21 cellular contexts compared by ENCODE assay signal in genomic region chr14:58863576-58864345, GRCh38.
DNase-seq lines count a peak whose midpoint lies in the region; ATAC-seq and TF ChIP-seq lines count a peak whose summit lies in the region.
"Had no signal": no experiment of that assay in that cellular context is flagged by ENCODE, and none has a peak within 500 bp of the region (broad histone marks: within the 10 kb centered on the region; RNA-seq: fewer than 3 reads in every experiment).

No MANE protein-coding gene starts in this region.

- H3K4me1 Mint-ChIP-seq in nephron progenitor cell = peaks cover 31% of the 10 kb centered on the region
- H3K4me1 Mint-ChIP-seq: B cell had no signal

- TF ChIP-seq CTCF in WERI-Rb-1 (IDR thresholded peaks at IDR 0.05; ENCODE audit: low read depth, low read length) = no peak
- no peak for TF ChIP-seq CTCF in fibroblast of lung (conservative IDR thresholded peaks at IDR 0.05 in 1 of 2, IDR thresholded peaks at IDR 0.05 in 1 of 2; ENCODE audit: low read depth in 1 of 2, low read length in 2 of 2)
- TF ChIP-seq CTCF in nephron progenitor cell (IDR thresholded peaks at IDR 0.05) = no peak

- in situ Hi-C loops in G401 (cut with HindIII; ENCODE audit: low sequenced_read_pairs) = no loop called here

- no peak for ATAC-seq in HG03175 (IDR thresholded peaks at IDR 0.05; ENCODE audit: unreplicated experiment)
- ATAC-seq: HCT116, PC-3 had no signal

- H3K27ac ChIP-seq in WERI-Rb-1 (peak overlapping the region; percentile 73), fibroblast of lung (ENCODE audit: insufficient read depth, low read length) (no peak overlapping the region)

- H3K4me1 ChIP-seq in fibroblast of lung (ENCODE audit: control insufficient read depth, extremely low read depth, insufficient read depth, low read length) = peaks cover 4% of the 10 kb centered on the region

- H3K9me3 ChIP-seq in WERI-Rb-1 (ENCODE audit: severe bottlenecking) = peaks cover 2% of the 10 kb centered on the region
- no peaks in the 10 kb centered on the region for H3K9me3 ChIP-seq in fibroblast of lung (ENCODE audit: control insufficient read depth, insufficient read depth, low read depth, low read length)

- no peaks in the 10 kb centered on the region for H4K20me1 ChIP-seq in fibroblast of lung (ENCODE audit: control insufficient read depth, extremely low read depth, insufficient read depth, low read length)

- H3K36me3 ChIP-seq in WERI-Rb-1 = no peaks in the 10 kb centered on the region
- H3K36me3 ChIP-seq in fibroblast of lung (ENCODE audit: control insufficient read depth, insufficient read depth, low read length) = no peaks in the 10 kb centered on the region

- no peaks in the 10 kb centered on the region for H3K79me2 ChIP-seq in fibroblast of lung (ENCODE audit: control insufficient read depth, insufficient read depth, low read length)

- H3K36me3 Mint-ChIP-seq in nephron progenitor cell (ENCODE audit: low read depth) = peaks cover 20% of the 10 kb centered on the region

- DNase-seq in G401 (ENCODE audit: low spot score) = peak; percentile 71
- DNase-seq in WERI-Rb-1 = peak; percentile 56
- peak in 1 of 2 donors; percentile 12 for DNase-seq in fibroblast of lung (ENCODE audit: low read depth in 2 of 2)
- no peak for DNase-seq in nephron progenitor cell
- DNase-seq in stimulated activated CD4-positive, alpha-beta T cell treated with anti-CD3 and anti-CD28 coated beads, Interleukin-2, amount 100 ng/mL, for 24 hours = no peak
- no peak for DNase-seq in NCI-H2029 (lab: John Stamatoyannopoulos, UW)
- no peak for DNase-seq in T-helper 2 cell
- DNase-seq: 8988T, DND-41, GM23248, KBM-7, NCI-H1694 treated with DMSO at 0.1 percent for 48 hours, NCI-H2227 treated with DMSO at 0.1 percent for 48 hours, NCI-H510A treated with DMSO at 0.1 percent for 48 hours, NCI-H774, PC-3, RPMI8226, SHP77 treated with DMSO at 0.1 percent for 48 hours had no signal

- H2AFZ ChIP-seq in fibroblast of lung (ENCODE audit: low read length) = peak overlapping the region; percentile 63
- H2AFZ ChIP-seq: GM23248 had no signal

- H3K4me3 Mint-ChIP-seq in nephron progenitor cell = no peak overlapping the region
- H3K4me3 Mint-ChIP-seq: B cell had no signal

- H3K27me3 Mint-ChIP-seq in nephron progenitor cell (ENCODE audit: low read depth, poor library complexity) = no peaks in the 10 kb centered on the region

- peaks cover 39% of the 10 kb centered on the region for H3K9me3 Mint-ChIP-seq in nephron progenitor cell

- H3K4me2 ChIP-seq in fibroblast of lung (ENCODE audit: extremely low read depth, insufficient read depth, low read length) = peak overlapping the region; percentile 26

- peak overlapping the region; percentile 42 for H3K27ac Mint-ChIP-seq in nephron progenitor cell
- H3K27ac Mint-ChIP-seq: B cell had no signal

- H3K4me3 ChIP-seq in WERI-Rb-1 (ENCODE audit: low read depth, low read length) (no peak overlapping the region; the same call in 1 of the 2 replicates), fibroblast of lung (replicated peaks in 1 of 4; ENCODE audit: control extremely low read depth in 1 of 4, insufficient read depth in 1 of 4, low read depth in 3 of 4, low read length in 4 of 4) (no peak overlapping the region)

- H3K27me3 ChIP-seq in WERI-Rb-1 (ENCODE audit: insufficient read depth, low read depth, severe bottlenecking) (no peaks in the 10 kb centered on the region), fibroblast of lung (ENCODE audit: control insufficient read depth, insufficient read depth, low read length) (no peaks in the 10 kb centered on the region)

- no peak overlapping the region for H3K9ac ChIP-seq in fibroblast of lung (ENCODE audit: insufficient read depth, low read length)

Comparison
In these comparisons a context has a peak if more than half of its experiments do, and no peak if none do; other contexts are left out.
1. DNase-seq: peak in G401 (single experiment) and WERI-Rb-1 (single experiment); none in nephron progenitor cell (single experiment), stimulated activated CD4-positive, alpha-beta T cell treated with anti-CD3 and anti-CD28 coated beads, Interleukin-2, amount 100 ng/mL, for 24 hours (0 of 2), NCI-H2029 (single experiment) and T-helper 2 cell (0 of 5).